Comparison of ENCODE assay signal across 21 cellular contexts in genomic region chr22:25165785-25166184, GRCh38. TPM values are rescaled to one million over a fixed set of nuclear protein-coding genes. Genes with fewer than 3 reads are reported as not detected.
DNase-seq lines count a peak whose midpoint lies in the region; ATAC-seq and TF ChIP-seq lines count a peak whose summit lies in the region.
"Had no signal": no experiment of that assay in that cellular context is flagged by ENCODE, and none has a peak within 500 bp of the region (broad histone marks: within the 10 kb centered on the region; RNA-seq: fewer than 3 reads in every experiment).

No MANE protein-coding gene starts in this region.

- H3K27me3 ChIP-seq in gastroesophageal sphincter: no peaks in the 10 kb centered on the region
- no peaks in the 10 kb centered on the region for H3K27me3 ChIP-seq in psoas muscle (ENCODE audit: insufficient read depth in 3 of 3, low read length in 2 of 3)
- H3K27me3 ChIP-seq: BE2C had no signal

- H3K4me1 ChIP-seq in gastroesophageal sphincter: peaks cover 0 to 33% (median 7%) of the 10 kb centered on the region in 3 donors
- peaks cover 13% of the 10 kb centered on the region for H3K4me1 ChIP-seq in psoas muscle
- H3K4me1 ChIP-seq: BE2C had no signal

- H3K9me3 Mint-ChIP-seq in natural killer cell treated with Interleukin-12 subunit alpha and Interleukin-12 subunit beta and Interleukin-15 and Interleukin-18, amount 100 ng/mL, for 72 hours: no peaks in the 10 kb centered on the region
- H3K9me3 Mint-ChIP-seq in natural killer cell: no peaks in the 10 kb centered on the region
- H3K9me3 Mint-ChIP-seq: H9 had no signal

- peaks cover 3 to 15% of the 10 kb centered on the region in 2 donors for H3K4me1 Mint-ChIP-seq in natural killer cell treated with Interleukin-12 subunit alpha and Interleukin-12 subunit beta and Interleukin-15 and Interleukin-18, amount 100 ng/mL, for 72 hours (ENCODE audit: low read depth in 2 of 2)
- H3K4me1 Mint-ChIP-seq in natural killer cell (peaks cover 0 to 7% of the 10 kb centered on the region in 2 donors), T-helper 17 cell (peaks cover 4% of the 10 kb centered on the region)

- TF ChIP-seq CTCF in natural killer cell (IDR thresholded peaks at IDR 0.05) (no peak), gastroesophageal sphincter (IDR thresholded peaks at IDR 0.05) (no peak), psoas muscle (IDR thresholded peaks at IDR 0.05) (no peak)

- H3K9me3 ChIP-seq in gastroesophageal sphincter (no peaks in the 10 kb centered on the region), psoas muscle (no peaks in the 10 kb centered on the region), T-helper 17 cell (ENCODE audit: control insufficient read depth, low read length, poor library complexity, severe bottlenecking) (no peaks in the 10 kb centered on the region)
- H3K9me3 ChIP-seq: A549, BE2C had no signal

- H3K36me3 ChIP-seq in gastroesophageal sphincter (peaks cover 0 to 3% of the 10 kb centered on the region in 2 donors), psoas muscle (ENCODE audit: insufficient read depth in 1 of 2, low read depth in 1 of 2) (peaks cover 0 to 1% of the 10 kb centered on the region in 2 donors)
- H3K36me3 ChIP-seq: BE2C had no signal

- no peak overlapping the region for H3K27ac Mint-ChIP-seq in natural killer cell treated with Interleukin-12 subunit alpha and Interleukin-12 subunit beta and Interleukin-15 and Interleukin-18, amount 100 ng/mL, for 72 hours
- no peak overlapping the region for H3K27ac Mint-ChIP-seq in natural killer cell
- no peak overlapping the region for H3K27ac Mint-ChIP-seq in T-helper 17 cell
- H3K27ac Mint-ChIP-seq: HFFc6 had no signal

- H3K4me3 Mint-ChIP-seq in natural killer cell treated with Interleukin-12 subunit alpha and Interleukin-12 subunit beta and Interleukin-15 and Interleukin-18, amount 100 ng/mL, for 72 hours: no peak overlapping the region
- H3K4me3 Mint-ChIP-seq in natural killer cell (no peak overlapping the region), T-helper 17 cell (no peak overlapping the region)
- H3K4me3 Mint-ChIP-seq: H9, HFFc6 had no signal

- no peaks in the 10 kb centered on the region for H3K36me3 Mint-ChIP-seq in natural killer cell treated with Interleukin-12 subunit alpha and Interleukin-12 subunit beta and Interleukin-15 and Interleukin-18, amount 100 ng/mL, for 72 hours
- H3K36me3 Mint-ChIP-seq in natural killer cell (no peaks in the 10 kb centered on the region), T-helper 17 cell (ENCODE audit: low read depth) (peaks cover 3% of the 10 kb centered on the region)

- peak overlapping the region in 3 of 4 donors; percentile 56 to 72 (median 70) for H3K27ac ChIP-seq in gastroesophageal sphincter
- H3K27ac ChIP-seq in psoas muscle: peak overlapping the region; percentile 3
- H3K27ac ChIP-seq: A549 had no signal

- DNase-seq in natural killer cell treated with Interleukin-12 subunit alpha and Interleukin-12 subunit beta and Interleukin-15 and Interleukin-18, amount 100 ng/mL, for 72 hours (ENCODE audit: low spot score): peak; percentile 40
- no peak for DNase-seq in natural killer cell
- DNase-seq in psoas muscle: no peak
- no peak for DNase-seq in cortex of kidney (lab: John Stamatoyannopoulos, UW)
- no peak for DNase-seq in occipital lobe (lab: John Stamatoyannopoulos, UW)
- no peak for DNase-seq in T-helper 17 cell
- DNase-seq in activated CD4-positive, alpha-beta T cell treated with anti-CD3 and anti-CD28 coated beads for 4 hours: no peak
- DNase-seq: BE2C, EL, GF-D8, H9, HFFc6, Kasumi-1, NCI-H1694 treated with DMSO at 0.1 percent for 48 hours, NCI-H2081 treated with DMSO at 0.1 percent for 48 hours, NCI-H446, NCI-H526 had no signal

- TF ChIP-seq POLR2A in gastroesophageal sphincter (IDR thresholded peaks at IDR 0.05): no peak

- intact Hi-C loops in natural killer cell (cut with micrococcal nuclease): no loop called here
- intact Hi-C loops in psoas muscle (cut with DNase I): no loop called here

- TF ChIP-seq EP300 in gastroesophageal sphincter (IDR thresholded peaks at IDR 0.05): no peak

- H3K4me3 ChIP-seq in gastroesophageal sphincter (no peak overlapping the region), psoas muscle (no peak overlapping the region)
- H3K4me3 ChIP-seq: A549 had no signal

- 86 to 100% methylated on average over 1 to 10 of the region's 10 CpGs for WGBS in gastroesophageal sphincter (ENCODE audit: low coverage in 1 of 2), 2 donors
- WGBS in psoas muscle, 3 donors: 92 to 96% (median 94%) methylated on average over 10 of the region's 10 CpGs

- ATAC-seq in natural killer cell treated with Interleukin-12 subunit alpha and Interleukin-12 subunit beta and Interleukin-15 and Interleukin-18, amount 100 ng/mL, for 72 hours: no peak
- ATAC-seq in natural killer cell: no peak
- ATAC-seq in gastroesophageal sphincter: no peak
- no peak for ATAC-seq in psoas muscle
- no peak for ATAC-seq in T-helper 17 cell
- ATAC-seq: A549, Right ventricle myocardium inferior had no signal

- no peaks in the 10 kb centered on the region for H3K27me3 Mint-ChIP-seq in natural killer cell treated with Interleukin-12 subunit alpha and Interleukin-12 subunit beta and Interleukin-15 and Interleukin-18, amount 100 ng/mL, for 72 hours
- H3K27me3 Mint-ChIP-seq in natural killer cell (ENCODE audit: low read depth in 2 of 2) (no peaks in the 10 kb centered on the region), T-helper 17 cell (no peaks in the 10 kb centered on the region)

RNA-seq across cellular contexts. Expression of gene CRYBB3, which starts 33.9 kb away (rescaled TPM):
- total RNA-seq in natural killer cell treated with Interleukin-12 subunit alpha and Interleukin-12 subunit beta and Interleukin-15 and Interleukin-18, amount 100 ng/mL, for 72 hours: under 1 TPM in 1 of 2 donors, not detected in 1; 0.78 TPM
- total RNA-seq in natural killer cell (under 1 TPM in 1 of 3 donors, not detected in 2; 0.68 TPM), gastroesophageal sphincter (not detected), psoas muscle (under 1 TPM in 2 of 4 donors, not detected in 2; 0.38 to 0.68 TPM), occipital lobe (not detected), T-helper 17 cell (not detected)
- under 1 TPM in 2 of 3 donors, not detected in 1; 0.07 to 0.22 TPM for polyA plus RNA-seq in psoas muscle
- total RNA-seq: HFFc6, OCI-LY7, Right ventricle myocardium inferior had no signal
- polyA plus RNA-seq: A549 had no signal

RNA-seq across cellular contexts. Expression of gene CRYBB2, which starts 53.7 kb away (rescaled TPM):
- not detected for total RNA-seq in natural killer cell treated with Interleukin-12 subunit alpha and Interleukin-12 subunit beta and Interleukin-15 and Interleukin-18, amount 100 ng/mL, for 72 hours
- not detected for total RNA-seq in natural killer cell
- total RNA-seq in gastroesophageal sphincter: not detected
- not detected for total RNA-seq in psoas muscle
- under 1 TPM in 1 of 3 donors, not detected in 2; 0.04 TPM for polyA plus RNA-seq in psoas muscle
- not detected for total RNA-seq in occipital lobe
- not detected for total RNA-seq in T-helper 17 cell
- total RNA-seq: H9, OCI-LY7, Right ventricle myocardium inferior had no signal
- polyA plus RNA-seq: A549 had no signal
